Comparison of ENCODE assay signal across 8 cellular contexts in genomic region chr15:84911879-84912660, GRCh38. TPM values are rescaled to one million over a fixed set of nuclear protein-coding genes. Genes with fewer than 3 reads are reported as not detected.
A peak's percentile ranks its signal among the peaks of the same experiment; 100 is the strongest.
DNase-seq lines count a peak whose midpoint lies in the region; ATAC-seq and TF ChIP-seq lines count a peak whose summit lies in the region.

No MANE protein-coding gene starts in this region.

- TF ChIP-seq CTCF in brain (conservative IDR thresholded peaks at IDR 0.05), result no peak

- ATAC-seq in stimulated activated effector memory CD8-positive, alpha-beta T cell treated with anti-CD3 and anti-CD28 coated beads, Interleukin-12 subunit alpha, Interleukin-12 subunit beta, amount 100 ng/mL, for 72 hours, result no peak

- H3K27me3 Mint-ChIP-seq in brain, result peaks cover 14% of the 10 kb centered on the region

- H3K9me3 Mint-ChIP-seq in brain, result peaks cover 0 to 2% (median 0%) of the 10 kb centered on the region in 5 experiments
- no peaks in the 10 kb centered on the region for H3K9me3 Mint-ChIP-seq in stimulated activated effector memory CD8-positive, alpha-beta T cell treated with anti-CD3 and anti-CD28 coated beads, Interleukin-12 subunit alpha, Interleukin-12 subunit beta, amount 100 ng/mL, for 72 hours

- peak overlapping the region in 1 of 5 experiments; percentile 41 for H3K4me3 Mint-ChIP-seq in brain
- H3K4me3 Mint-ChIP-seq in stimulated activated effector memory CD8-positive, alpha-beta T cell treated with anti-CD3 and anti-CD28 coated beads, Interleukin-12 subunit alpha, Interleukin-12 subunit beta, amount 100 ng/mL, for 72 hours, result no peak overlapping the region

- DNase-seq in HCEC 1CT, result peak; percentile 96
- DNase-seq in islet precursor cell, result peak; percentile 86
- DNase-seq in stimulated activated effector memory CD8-positive, alpha-beta T cell treated with anti-CD3 and anti-CD28 coated beads, Interleukin-12 subunit alpha, Interleukin-12 subunit beta, amount 100 ng/mL, for 72 hours (ENCODE audit: low spot score in 2 of 2), result no peak
- DNase-seq in NK-92 treated with Interleukin-12 subunit alpha and Interleukin-12 subunit beta, amount 100 ng/mL, for 24 hours (lab: John Stamatoyannopoulos, UW), result no peak
- DNase-seq in DMS 273 (lab: John Stamatoyannopoulos, UW; ENCODE audit: unreplicated experiment), result no peak
- no peak for DNase-seq in stimulated activated CD4-positive, alpha-beta T cell treated with anti-CD3 and anti-CD28 coated beads, Interleukin-2, amount 100 ng/mL, for 24 hours
- DNase-seq in activated naive CD4-positive, alpha-beta T cell (lab: John Stamatoyannopoulos, UW), result no peak

- H3K27ac Mint-ChIP-seq in brain, result peak overlapping the region in 3 of 5 experiments; percentile 61 to 95 (median 76)
- H3K27ac Mint-ChIP-seq in stimulated activated effector memory CD8-positive, alpha-beta T cell treated with anti-CD3 and anti-CD28 coated beads, Interleukin-12 subunit alpha, Interleukin-12 subunit beta, amount 100 ng/mL, for 72 hours, result peak overlapping the region; percentile 55

- peaks cover 20% of the 10 kb centered on the region for H3K4me1 Mint-ChIP-seq in brain
- H3K4me1 Mint-ChIP-seq in stimulated activated effector memory CD8-positive, alpha-beta T cell treated with anti-CD3 and anti-CD28 coated beads, Interleukin-12 subunit alpha, Interleukin-12 subunit beta, amount 100 ng/mL, for 72 hours, result peaks cover 23% of the 10 kb centered on the region

- no peaks in the 10 kb centered on the region for H3K36me3 Mint-ChIP-seq in brain
- H3K36me3 Mint-ChIP-seq in stimulated activated effector memory CD8-positive, alpha-beta T cell treated with anti-CD3 and anti-CD28 coated beads, Interleukin-12 subunit alpha, Interleukin-12 subunit beta, amount 100 ng/mL, for 72 hours, result no peaks in the 10 kb centered on the region

RNA-seq across cellular contexts. Expression of gene SLC28A1, which starts 27.6 kb away (rescaled TPM):
- not detected for polyA plus RNA-seq in brain (ENCODE audit: insufficient read depth, low read depth, low replicate concordance)

Comparison
In these comparisons a context has a peak if more than half of its experiments do, and no peak if none do; other contexts are left out.
1. DNase-seq: peak in HCEC 1CT (single experiment) and islet precursor cell (single experiment); none in stimulated activated effector memory CD8-positive, alpha-beta T cell treated with anti-CD3 and anti-CD28 coated beads, Interleukin-12 subunit alpha, Interleukin-12 subunit beta, amount 100 ng/mL, for 72 hours (0 of 2), NK-92 treated with Interleukin-12 subunit alpha and Interleukin-12 subunit beta, amount 100 ng/mL, for 24 hours (single experiment), DMS 273 (single experiment), stimulated activated CD4-positive, alpha-beta T cell treated with anti-CD3 and anti-CD28 coated beads, Interleukin-2, amount 100 ng/mL, for 24 hours (0 of 2) and activated naive CD4-positive, alpha-beta T cell (0 of 4).